In the genomic region with DNA sequence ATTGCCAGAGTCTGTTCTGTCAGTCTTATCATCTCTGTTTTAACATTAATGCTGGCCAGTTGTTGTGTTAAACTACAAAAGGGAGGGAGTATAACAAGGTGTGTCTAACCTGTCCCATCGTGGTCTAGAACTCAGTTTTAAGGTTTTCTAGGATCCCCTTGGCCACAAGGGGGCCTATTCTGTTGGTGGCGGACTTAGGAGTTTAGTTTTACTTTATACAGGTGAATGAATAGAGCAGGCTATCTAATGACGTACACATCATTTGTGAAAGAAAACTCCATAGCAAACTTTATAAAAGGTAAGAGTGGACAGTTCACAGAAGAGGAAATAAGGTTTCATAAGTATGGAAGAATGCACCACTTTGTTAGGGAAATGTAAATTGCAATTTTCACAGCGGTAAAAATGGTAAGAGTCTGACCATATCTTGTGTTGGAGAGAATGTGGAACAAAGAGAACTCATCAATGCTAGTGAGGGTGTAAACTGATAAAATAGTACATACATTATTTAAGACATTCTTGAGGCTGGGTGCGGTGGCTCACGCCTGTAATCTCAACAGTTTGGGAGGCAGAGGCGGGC, we compare ENCODE assay signal across 8 cellular contexts. TPM values are rescaled to one million over a fixed set of nuclear protein-coding genes. Genes with fewer than 3 reads are reported as not detected.
DNase-seq lines count a peak whose midpoint lies in the region; ATAC-seq and TF ChIP-seq lines count a peak whose summit lies in the region.

No MANE protein-coding gene starts in this region.

- 0 out of 2 replicates have a peak overlapping the region, but pooled peaks have one; percentile 2 for H3K4me3 ChIP-seq in Jurkat, Clone E6-1 (ENCODE audit: low read length)

- H3K36me3 Mint-ChIP-seq in stimulated activated memory B cell treated with anti-CD40 and anti-IgM and Interleukin-4, amounts not matched to agents 10 μg/mL and 1 μg/mL and 100 μg/mL, for 72 hours = peaks cover 6% of the 10 kb centered on the region

- DNase-seq in EL = peak; percentile 25
- DNase-seq in Jurkat, Clone E6-1 (ENCODE audit: low read depth, low spot score) = peak; percentile 61
- DNase-seq in activated CD4-positive, alpha-beta T cell treated with anti-CD3 and anti-CD28 coated beads for 4 hours = peak; percentile 46 to 59
- DNase-seq in erythroblast (lab: John Stamatoyannopoulos, UW) = peak; percentile 49 to 69
- no peak for DNase-seq in caudate nucleus (lab: John Stamatoyannopoulos, UW)
- DNase-seq in GOT3 (lab: John Stamatoyannopoulos, UW) = no peak

- H3K27me3 Mint-ChIP-seq in stimulated activated memory B cell treated with anti-CD40 and anti-IgM and Interleukin-4, amounts not matched to agents 10 μg/mL and 1 μg/mL and 100 μg/mL, for 72 hours = no peaks in the 10 kb centered on the region

- no peak for TF ChIP-seq POLR2A in erythroblast (IDR thresholded peaks at IDR 0.05; ENCODE audit: low read length)

- peak overlapping the region; percentile 56 for H3K27ac Mint-ChIP-seq in stimulated activated memory B cell treated with anti-CD40 and anti-IgM and Interleukin-4, amounts not matched to agents 10 μg/mL and 1 μg/mL and 100 μg/mL, for 72 hours

- no peaks in the 10 kb centered on the region for H3K9me3 Mint-ChIP-seq in stimulated activated memory B cell treated with anti-CD40 and anti-IgM and Interleukin-4, amounts not matched to agents 10 μg/mL and 1 μg/mL and 100 μg/mL, for 72 hours

- H3K27ac ChIP-seq in caudate nucleus (ENCODE audit: low read depth, low read length) = no peak overlapping the region

- H3K4me3 Mint-ChIP-seq in stimulated activated memory B cell treated with anti-CD40 and anti-IgM and Interleukin-4, amounts not matched to agents 10 μg/mL and 1 μg/mL and 100 μg/mL, for 72 hours = peak overlapping the region; percentile 53

- H3K4me1 Mint-ChIP-seq in stimulated activated memory B cell treated with anti-CD40 and anti-IgM and Interleukin-4, amounts not matched to agents 10 μg/mL and 1 μg/mL and 100 μg/mL, for 72 hours = peaks cover 39% of the 10 kb centered on the region

- peak; percentile 51 for ATAC-seq in stimulated activated memory B cell treated with anti-CD40 and anti-IgM and Interleukin-4, amounts not matched to agents 10 μg/mL and 1 μg/mL and 100 μg/mL, for 72 hours
- ATAC-seq in GM21367 (IDR thresholded peaks at IDR 0.05; ENCODE audit: unreplicated experiment) = no peak

RNA-seq across cellular contexts. Expression of a gene that starts 2.5 kb away (rescaled TPM):
- 15.0 TPM for polyA plus RNA-seq in Jurkat, Clone E6-1 (2012; ENCODE audit: insufficient read depth, insufficient read length)

RNA-seq across cellular contexts. Expression of a gene that starts 14.0 kb away (rescaled TPM):
- 33.1 TPM for polyA plus RNA-seq in Jurkat, Clone E6-1 (2012; ENCODE audit: insufficient read depth, insufficient read length)

RNA-seq across cellular contexts. Expression of a gene that starts 42.3 kb away (rescaled TPM):
- not detected for polyA plus RNA-seq in Jurkat, Clone E6-1 (2012; ENCODE audit: insufficient read depth, insufficient read length)

RNA-seq across cellular contexts. Expression of a gene that starts 56.6 kb away (rescaled TPM):
- polyA plus RNA-seq in Jurkat, Clone E6-1 (2012; ENCODE audit: insufficient read depth, insufficient read length) = not detected

Comparison
In these comparisons a context has a peak if more than half of its experiments do, and no peak if none do; other contexts are left out.
1. DNase-seq: peak in EL (single experiment), Jurkat, Clone E6-1 (single experiment), activated CD4-positive, alpha-beta T cell treated with anti-CD3 and anti-CD28 coated beads for 4 hours (2 of 2) and erythroblast (2 of 2); none in caudate nucleus (0 of 61) and GOT3 (single experiment).